ENCODE assay signal across 8 cellular contexts in genomic region chr3:194265505-194265892, GRCh38.
A peak's percentile ranks its signal among the peaks of the same experiment; 100 is the strongest.
DNase-seq lines count a peak whose midpoint lies in the region; ATAC-seq, FAIRE-seq and TF ChIP-seq lines count a peak whose summit lies in the region.

No MANE protein-coding gene starts in this region.

- CTCF ChIA-PET in T-cell (lab: Charles Lee) = interaction anchor here in 1 of 2 donors (0.6 kb wide), 1 partner anchor 608 kb away, joined by 3 read pairs; no protein-coding TSS in a partner anchor

- POLR2A ChIA-PET in T-cell (lab: Charles Lee) = no interaction called here

- no peak for TF ChIP-seq CTCF in D721Med (IDR thresholded peaks at IDR 0.05; ENCODE audit: insufficient read depth, missing control alignments)
- no peak for TF ChIP-seq CTCF in osteocyte (IDR thresholded peaks at IDR 0.05)

- H3K4me3 Mint-ChIP-seq in osteocyte (ENCODE audit: unreplicated experiment) (no peak overlapping the region), T-cell (no peak overlapping the region)

- H3K36me3 Mint-ChIP-seq in osteocyte (ENCODE audit: unreplicated experiment) (no peaks in the 10 kb centered on the region), T-cell (no peaks in the 10 kb centered on the region)

- H3K27ac Mint-ChIP-seq in osteocyte (ENCODE audit: unreplicated experiment) (peak overlapping the region; percentile 69), T-cell (no peak overlapping the region)

- peaks cover 32% of the 10 kb centered on the region for H3K4me1 Mint-ChIP-seq in osteocyte (ENCODE audit: unreplicated experiment)
- H3K4me1 Mint-ChIP-seq in T-cell = peaks cover 0 to 13% (median 8%) of the 10 kb centered on the region in 3 donors

- DNase-seq in D721Med (ENCODE audit: insufficient read length, low spot score) = peak; percentile 6
- DNase-seq in RCC 7860 (ENCODE audit: low spot score) = peak; percentile 34
- DNase-seq in fibroblast of peridontal ligament (ENCODE audit: extremely low read depth) = peak; percentile 90
- DNase-seq in osteocyte (ENCODE audit: extremely low spot score, unreplicated experiment) = peak; percentile 94
- DNase-seq in T-cell = no peak

- H3K27me3 Mint-ChIP-seq in osteocyte (ENCODE audit: unreplicated experiment) (peaks cover 15% of the 10 kb centered on the region), T-cell (peaks cover 0 to 4% of the 10 kb centered on the region in 2 donors)

- no peak for FAIRE-seq in D721Med (lab: Jason Lieb, UNC)
- FAIRE-seq in RCC 7860 (lab: Jason Lieb, UNC) = no peak

- H3K9me3 Mint-ChIP-seq in osteocyte (ENCODE audit: unreplicated experiment) (no peaks in the 10 kb centered on the region), T-cell (no peaks in the 10 kb centered on the region)

- ATAC-seq in GM21576 (IDR thresholded peaks at IDR 0.05; ENCODE audit: unreplicated experiment) (no peak), HG03139 (IDR thresholded peaks at IDR 0.05; ENCODE audit: unreplicated experiment) (no peak), T-cell (replicated peaks in 1 of 4) (no peak), HG03280 (IDR thresholded peaks at IDR 0.05; ENCODE audit: unreplicated experiment) (no peak)

Comparison
In these comparisons a context has a peak if more than half of its experiments do, and no peak if none do; other contexts are left out.
1. DNase-seq: peak in D721Med (single experiment), RCC 7860 (single experiment), fibroblast of peridontal ligament (single experiment) and osteocyte (single experiment); none in T-cell (0 of 34).